In the genomic region with DNA sequence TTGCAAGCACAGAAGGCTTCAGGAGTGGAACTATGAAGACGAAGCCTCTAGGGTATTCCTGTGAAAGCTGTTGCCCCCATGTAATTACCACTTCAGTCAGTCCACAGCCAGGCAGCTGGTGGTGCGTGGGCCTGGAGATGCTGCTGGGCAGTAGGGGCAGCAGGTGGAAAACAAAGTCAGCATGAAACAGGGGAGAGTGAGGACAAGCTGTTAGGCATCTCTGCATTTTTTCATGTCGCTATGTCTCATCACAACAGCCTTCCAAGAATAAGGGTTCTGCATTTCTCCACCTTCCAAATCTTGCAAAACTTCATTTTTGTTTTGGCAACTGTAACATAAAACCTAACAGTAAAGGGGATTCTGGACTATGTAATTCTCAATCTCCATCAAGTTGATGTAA, we compare ENCODE assay signal across 33 cellular contexts.
"Had no signal": no experiment of that assay in that cellular context is flagged by ENCODE, and none has a peak within 500 bp of the region (broad histone marks: within the 10 kb centered on the region; RNA-seq: fewer than 3 reads in every experiment).

No MANE protein-coding gene starts in this region.

- ATAC-seq: activated CD4-positive, CD25-positive, alpha-beta regulatory T cell treated with anti-CD3 and anti-CD28 coated beads, Interleukin-2, amount 50 U/mL, for 24 hours; activated CD8-positive, alpha-beta memory T cell treated with anti-CD3 and anti-CD28 coated beads, Interleukin-2, amount 10 ng/mL, durations not matched to agents 7 days and 5 days; activated CD8-positive, alpha-beta T cell treated with anti-CD3 and anti-CD28 coated beads, Interleukin-2, amount 10 ng/mL, durations not matched to agents 7 days and 5 days; activated naive CD8-positive, alpha-beta T cell treated with anti-CD3 and anti-CD28 coated beads, Interleukin-2, amount 50 U/mL, for 24 hours; body of pancreas; gastroesophageal sphincter; heart left ventricle; T-helper 17 cell had no signal

- H3K27me3 Mint-ChIP-seq: activated B cell treated with CpG ODN at 0.5 μM for 24 hours; activated CD4-positive, alpha-beta memory T cell treated with anti-CD3 and anti-CD28 coated beads for 36 hours; activated CD4-positive, alpha-beta T cell treated with anti-CD3 and anti-CD28 coated beads, Interleukin-2, amount 10 ng/mL, durations not matched to agents 24 days and 14 days; activated CD8-positive, alpha-beta memory T cell treated with anti-CD3 and anti-CD28 coated beads, Interleukin-2, amount 10 ng/mL, durations not matched to agents 7 days and 5 days; activated naive CD4-positive, alpha-beta T cell treated with anti-CD3 and anti-CD28 coated beads, Interleukin-2, amount 50 U/mL, for 24 hours; activated naive CD8-positive, alpha-beta T cell treated with anti-CD3 and anti-CD28 coated beads for 36 hours; activated naive CD8-positive, alpha-beta T cell treated with anti-CD3 and anti-CD28 coated beads, Interleukin-2, amount 50 U/mL, for 24 hours; T-helper 17 cell had no signal

- H3K27me3 ChIP-seq: adrenal gland, body of pancreas, colonic mucosa, esophagus squamous epithelium, gastroesophageal sphincter, heart left ventricle had no signal

- H3K9me3 Mint-ChIP-seq: activated CD4-positive, alpha-beta T cell treated with anti-CD3 and anti-CD28 coated beads, Interleukin-2, amount 10 ng/mL, durations not matched to agents 24 days and 14 days; T-helper 2 cell treated with Interferon-gamma antibody and Interleukin-4, amounts not matched to agents 5 μg/mL and 100 μg/mL, for 36 hours had no signal

- DNase-seq: activated B cell treated with CpG ODN at 0.5 μM for 24 hours; activated CD4-positive, alpha-beta memory T cell treated with anti-CD3 and anti-CD28 coated beads for 36 hours; activated CD4-positive, alpha-beta T cell treated with anti-CD3 and anti-CD28 coated beads, Interleukin-2, amount 10 ng/mL, durations not matched to agents 24 days and 14 days; activated CD8-positive, alpha-beta memory T cell treated with anti-CD3 and anti-CD28 coated beads, Interleukin-2, amount 10 ng/mL, durations not matched to agents 7 days and 5 days; activated CD8-positive, alpha-beta memory T cell treated with anti-CD3 and anti-CD28 coated beads, Interleukin-2, amount 50 U/mL, for 4 hours; activated CD8-positive, alpha-beta T cell treated with anti-CD3 and anti-CD28 coated beads, Interleukin-2, amount 10 ng/mL, durations not matched to agents 7 days and 5 days; activated effector memory CD4-positive, alpha-beta T cell treated with anti-CD3 and anti-CD28 coated beads, Interleukin-2, amount 50 U/mL, for 16 hours; activated naive CD4-positive, alpha-beta T cell treated with anti-CD3 and anti-CD28 coated beads for 36 hours; activated naive CD8-positive, alpha-beta T cell treated with anti-CD3 and anti-CD28 coated beads for 36 hours; activated naive CD8-positive, alpha-beta T cell treated with anti-CD3 and anti-CD28 coated beads, Interleukin-2, amount 50 U/mL, for 24 hours; activated T-cell treated with anti-CD3 and anti-CD28 coated beads, Interleukin-2, amount 50 U/mL, for 1 hour; activated T-cell treated with anti-CD3 and anti-CD28 coated beads, Interleukin-2, amount 50 U/mL, for 48 hours; adrenal gland; amygdala; aorta; body of pancreas; caudate nucleus; colonic mucosa; effector CD8-positive, alpha-beta T cell; esophagus squamous epithelium; foreskin melanocyte; heart left ventricle; T-helper 1 cell; T-helper 17 cell; T1000 had no signal

- H3K4me3 Mint-ChIP-seq: activated B cell treated with CpG ODN at 0.5 μM for 24 hours; activated CD4-positive, alpha-beta memory T cell treated with anti-CD3 and anti-CD28 coated beads for 36 hours; activated CD4-positive, alpha-beta T cell treated with anti-CD3 and anti-CD28 coated beads, Interleukin-2, amount 10 ng/mL, durations not matched to agents 24 days and 14 days; activated CD8-positive, alpha-beta memory T cell treated with anti-CD3 and anti-CD28 coated beads, Interleukin-2, amount 10 ng/mL, durations not matched to agents 7 days and 5 days; activated CD8-positive, alpha-beta T cell treated with anti-CD3 and anti-CD28 coated beads, Interleukin-2, amount 10 ng/mL, durations not matched to agents 7 days and 5 days; activated naive CD4-positive, alpha-beta T cell treated with anti-CD3 and anti-CD28 coated beads for 36 hours; activated naive CD4-positive, alpha-beta T cell treated with anti-CD3 and anti-CD28 coated beads, Interleukin-2, amount 50 U/mL, for 24 hours; activated naive CD8-positive, alpha-beta T cell treated with anti-CD3 and anti-CD28 coated beads for 36 hours; activated naive CD8-positive, alpha-beta T cell treated with anti-CD3 and anti-CD28 coated beads, Interleukin-2, amount 50 U/mL, for 24 hours; activated T-helper 1 cell treated with anti-CD3 and anti-CD28 coated beads, Interleukin-12 subunit alpha, Interleukin-12 subunit beta, Interleukin-2, Interleukin-4 antibody, amounts not matched to agents 30 ng/mL and 10 ng/mL and 1 ng/mL, durations not matched to agents 14 hours and 24 hours and 36 hours; T-helper 17 cell; T-helper 2 cell treated with Interferon-gamma antibody and Interleukin-4, amounts not matched to agents 5 μg/mL and 100 μg/mL, for 36 hours had no signal

- H3K4me1 ChIP-seq: adrenal gland, body of pancreas, colonic mucosa, esophagus squamous epithelium, gastroesophageal sphincter, heart left ventricle had no signal

- H3K27ac ChIP-seq: adrenal gland, body of pancreas, colonic mucosa, epithelial cell of prostate, esophagus squamous epithelium, gastroesophageal sphincter, heart left ventricle, VCaP had no signal

- H3K4me3 ChIP-seq: adrenal gland, body of pancreas, colonic mucosa, esophagus squamous epithelium, gastroesophageal sphincter, heart left ventricle had no signal

- H3K36me3 Mint-ChIP-seq: activated CD4-positive, alpha-beta memory T cell treated with anti-CD3 and anti-CD28 coated beads for 36 hours; activated CD8-positive, alpha-beta memory T cell treated with anti-CD3 and anti-CD28 coated beads, Interleukin-2, amount 10 ng/mL, durations not matched to agents 7 days and 5 days; activated naive CD4-positive, alpha-beta T cell treated with anti-CD3 and anti-CD28 coated beads, Interleukin-2, amount 50 U/mL, for 24 hours; activated naive CD8-positive, alpha-beta T cell treated with anti-CD3 and anti-CD28 coated beads for 36 hours had no signal

- H3K36me3 ChIP-seq: adrenal gland, colonic mucosa, esophagus squamous epithelium, gastroesophageal sphincter, heart left ventricle had no signal

- H3K27ac Mint-ChIP-seq: activated B cell treated with CpG ODN at 0.5 μM for 24 hours; activated CD4-positive, alpha-beta memory T cell treated with anti-CD3 and anti-CD28 coated beads for 36 hours; activated CD4-positive, alpha-beta T cell treated with anti-CD3 and anti-CD28 coated beads, Interleukin-2, amount 10 ng/mL, durations not matched to agents 24 days and 14 days; activated CD8-positive, alpha-beta memory T cell treated with anti-CD3 and anti-CD28 coated beads, Interleukin-2, amount 10 ng/mL, durations not matched to agents 7 days and 5 days; activated CD8-positive, alpha-beta T cell treated with anti-CD3 and anti-CD28 coated beads, Interleukin-2, amount 10 ng/mL, durations not matched to agents 7 days and 5 days; activated naive CD4-positive, alpha-beta T cell treated with anti-CD3 and anti-CD28 coated beads for 36 hours; activated naive CD4-positive, alpha-beta T cell treated with anti-CD3 and anti-CD28 coated beads, Interleukin-2, amount 50 U/mL, for 24 hours; activated naive CD8-positive, alpha-beta T cell treated with anti-CD3 and anti-CD28 coated beads for 36 hours; activated naive CD8-positive, alpha-beta T cell treated with anti-CD3 and anti-CD28 coated beads, Interleukin-2, amount 50 U/mL, for 24 hours; activated T-helper 1 cell treated with anti-CD3 and anti-CD28 coated beads, Interleukin-12 subunit alpha, Interleukin-12 subunit beta, Interleukin-2, Interleukin-4 antibody, amounts not matched to agents 30 ng/mL and 10 ng/mL and 1 ng/mL, durations not matched to agents 14 hours and 24 hours and 36 hours; activated T-helper 2 cell treated with anti-CD3 and anti-CD28 coated beads, Interferon-gamma antibody, Interleukin-2, Interleukin-4, amounts not matched to agents 10 μg/mL and 5 μg/mL and 100 μg/mL, durations not matched to agents 14 hours and 24 hours and 36 hours; T-helper 17 cell; T-helper 2 cell treated with Interferon-gamma antibody and Interleukin-4, amounts not matched to agents 5 μg/mL and 100 μg/mL, for 36 hours had no signal

- H3K4me1 Mint-ChIP-seq: activated B cell treated with CpG ODN at 0.5 μM for 24 hours; activated CD4-positive, alpha-beta T cell treated with anti-CD3 and anti-CD28 coated beads, Interleukin-2, amount 10 ng/mL, durations not matched to agents 24 days and 14 days; activated CD8-positive, alpha-beta memory T cell treated with anti-CD3 and anti-CD28 coated beads, Interleukin-2, amount 10 ng/mL, durations not matched to agents 7 days and 5 days; activated naive CD4-positive, alpha-beta T cell treated with anti-CD3 and anti-CD28 coated beads, Interleukin-2, amount 50 U/mL, for 24 hours; activated naive CD8-positive, alpha-beta T cell treated with anti-CD3 and anti-CD28 coated beads for 36 hours; activated naive CD8-positive, alpha-beta T cell treated with anti-CD3 and anti-CD28 coated beads, Interleukin-2, amount 50 U/mL, for 24 hours; T-helper 17 cell had no signal
